In genomic region chr7:48472640-48473039, GRCh38 we compare ENCODE assay signal across 22 cellular contexts.
DNase-seq lines count a peak whose midpoint lies in the region; ATAC-seq, FAIRE-seq and TF ChIP-seq lines count a peak whose summit lies in the region.
"Had no signal": no experiment of that assay in that cellular context is flagged by ENCODE, and none has a peak within 500 bp of the region (broad histone marks: within the 10 kb centered on the region; RNA-seq: fewer than 3 reads in every experiment).

No MANE protein-coding gene starts in this region.

- no peaks in the 10 kb centered on the region for H3K9me2 ChIP-seq in hepatocyte (replicated peaks; ENCODE audit: insufficient read depth)

- CTCF ChIA-PET in K562 (lab: Yijun Ruan, JAX; ENCODE audit: low intra/inter-chr PET ratio), result no interaction called here

- H3K27ac ChIP-seq in SK-N-MC (peak overlapping the region; percentile 83), K562 (ENCODE audit: extremely low read depth, low read depth, low read length) (no peak overlapping the region), hepatocyte (peak overlapping the region; percentile 80)
- H3K27ac ChIP-seq: BLaER1 treated with 17β-estradiol and CSF1 and Interleukin-3, amounts not matched to agents 10 nM and 100 nM; C4-2B had no signal

- POLR2A ChIA-PET in K562 (lab: Yijun Ruan, JAX), result interaction anchor here (1.8 kb wide), 1 partner anchor 14 kb away, joined by 4 read pairs; no protein-coding TSS in a partner anchor

- H4K20me1 ChIP-seq in K562 (replicated peaks; ENCODE audit: control insufficient read depth, insufficient read depth, low read length) (no peaks in the 10 kb centered on the region), hepatocyte (ENCODE audit: insufficient read depth, poor library complexity, severe bottlenecking) (no peaks in the 10 kb centered on the region)
- H4K20me1 ChIP-seq: BLaER1 treated with 17β-estradiol and CSF1 and Interleukin-3, amounts not matched to agents 10 nM and 100 nM had no signal

- BruUV-seq in K562 (replicated peaks; lab: Mats Ljungman, UMichigan), result no TSS peak

- TF ChIP-seq CTCF in K562 (IDR thresholded peaks at IDR 0.05 in 2 of 3, conservative IDR thresholded peaks at IDR 0.05 in 1 of 3; ENCODE audit: insufficient read depth in 2 of 3, low read depth in 1 of 3, low read length in 3 of 3), result no peak
- no peak for TF ChIP-seq CTCF in hepatocyte (IDR thresholded peaks at IDR 0.05; ENCODE audit: poor library complexity)

- H3K4me1 ChIP-seq in K562 (replicated peaks in 1 of 2; ENCODE audit: control insufficient read depth in 2 of 2, insufficient read depth in 2 of 2, low read length in 2 of 2) (no peaks in the 10 kb centered on the region), hepatocyte (ENCODE audit: insufficient read depth) (peaks cover 12% of the 10 kb centered on the region)
- H3K4me1 ChIP-seq: BLaER1 treated with 17β-estradiol and CSF1 and Interleukin-3, amounts not matched to agents 10 nM and 100 nM had no signal

- intact Hi-C loops in K562 (cut with micrococcal nuclease), result no loop called here

- H3K9ac ChIP-seq in SK-N-MC (ENCODE audit: insufficient read length), result no peak overlapping the region
- no peak overlapping the region for H3K9ac ChIP-seq in K562 (ENCODE audit: insufficient read depth in 1 of 2, low read depth in 2 of 2, low read length in 2 of 2)
- H3K9ac ChIP-seq: BLaER1 treated with 17β-estradiol and CSF1 and Interleukin-3, amounts not matched to agents 10 nM and 100 nM had no signal

- no peak for TF ChIP-seq RAD21 in K562 (CRISPR knock-in tag; conservative IDR thresholded peaks at IDR 0.05 in 1 of 2, IDR thresholded peaks at IDR 0.05 in 1 of 2)

- no peaks in the 10 kb centered on the region for H3K36me3 ChIP-seq in SK-N-MC (ENCODE audit: insufficient read depth, low read length)
- H3K36me3 ChIP-seq in K562 (ENCODE audit: control insufficient read depth, insufficient read depth, low read length), result no peaks in the 10 kb centered on the region
- H3K36me3 ChIP-seq in hepatocyte (replicated peaks; ENCODE audit: insufficient read depth, low read depth), result no peaks in the 10 kb centered on the region
- H3K36me3 ChIP-seq: BLaER1 treated with 17β-estradiol and CSF1 and Interleukin-3, amounts not matched to agents 10 nM and 100 nM had no signal

- H2AFZ ChIP-seq in K562 (ENCODE audit: low read depth, low read length) (no peak overlapping the region), hepatocyte (no peak overlapping the region)

- no peaks in the 10 kb centered on the region for H3K9me1 ChIP-seq in K562 (ENCODE audit: control insufficient read depth, insufficient read depth, low read length)

- TF ChIP-seq EP300 in K562 (IDR thresholded peaks at IDR 0.05; ENCODE audit: low read length), result no peak

- no peak for TF ChIP-seq POLR2A in K562 (conservative IDR thresholded peaks at IDR 0.05)

- no peak for ATAC-seq in K562
- no peak for ATAC-seq in GM21526 (IDR thresholded peaks at IDR 0.05; ENCODE audit: low FRiP score, unreplicated experiment)
- ATAC-seq: CD8-positive, alpha-beta T cell had no signal

- H3K9me3 ChIP-seq in SK-N-MC (ENCODE audit: low read depth, low read length), result no peaks in the 10 kb centered on the region
- H3K9me3 ChIP-seq in K562 (replicated peaks; ENCODE audit: control insufficient read depth, insufficient read depth, low read depth, low read length), result 0 out of 2 replicates have a peak, but pooled peaks cover 1% of the 10 kb centered on the region
- H3K9me3 ChIP-seq in hepatocyte (ENCODE audit: low read depth), result no peaks in the 10 kb centered on the region
- H3K9me3 ChIP-seq: Caco-2 had no signal

- H3K4me3 ChIP-seq in SK-N-MC, result no peak overlapping the region
- no peak overlapping the region for H3K4me3 ChIP-seq in K562
- no peak overlapping the region for H3K4me3 ChIP-seq in hepatocyte
- H3K4me3 ChIP-seq: BLaER1 treated with 17β-estradiol and CSF1 and Interleukin-3, amounts not matched to agents 10 nM and 100 nM had no signal

- no peak for FAIRE-seq in K562 (lab: Jason Lieb, UNC)
- FAIRE-seq: A204.1, D721Med, G401.6, GM12892, GM18507 had no signal

- WGBS in K562 (ENCODE audit: insufficient coverage, low coverage, missing lambda C conversion rate), result 0% methylated on average over 4 of the region's 4 CpGs
- 96% methylated on average over 4 of the region's 4 CpGs for WGBS in hepatocyte (ENCODE audit: low lambda C conversion rate, missing lambda C conversion rate)

- H3K79me2 ChIP-seq in K562 (ENCODE audit: control insufficient read depth, insufficient read depth, low read length), result no peaks in the 10 kb centered on the region
- H3K79me2 ChIP-seq in hepatocyte, result no peaks in the 10 kb centered on the region

- no peaks in the 10 kb centered on the region for H3K27me3 ChIP-seq in K562 (ENCODE audit: control insufficient read depth in 2 of 2, insufficient read depth in 2 of 2, low read length in 2 of 2)
- H3K27me3 ChIP-seq in hepatocyte, result no peaks in the 10 kb centered on the region
- H3K27me3 ChIP-seq: BLaER1 treated with 17β-estradiol and CSF1 and Interleukin-3, amounts not matched to agents 10 nM and 100 nM had no signal

- H3K4me2 ChIP-seq in K562 (ENCODE audit: insufficient read depth, low read length) (no peak overlapping the region), hepatocyte (no peak overlapping the region)
- H3K4me2 ChIP-seq: BLaER1 treated with 17β-estradiol and CSF1 and Interleukin-3, amounts not matched to agents 10 nM and 100 nM had no signal

- DNase-seq in SK-N-MC (ENCODE audit: low read depth, low spot score), result no peak
- no peak for DNase-seq in K562 (ENCODE audit: extremely low read depth in 1 of 4, low spot score in 3 of 4)
- no peak for DNase-seq in hepatocyte (ENCODE audit: low spot score)
- DNase-seq in NCI-H146 (lab: John Stamatoyannopoulos, UW), result no peak
- no peak for DNase-seq in iPS-NIHi7 (ENCODE audit: extremely low spot score)
- DNase-seq in NCI-H1092 (lab: John Stamatoyannopoulos, UW), result no peak
- DNase-seq: 8988T; AML-193; Caco-2; Calu3; CD4-positive, alpha-beta T cell; CD8-positive, alpha-beta T cell; DMS79 treated with DMSO at 0.1 percent for 48 hours; GF-D8 had no signal

- in situ Hi-C loops in K562 (cut with MboI), result no loop called here

TF ChIP-seq in K562, 482 proteins besides CTCF, POLR2A, EP300 and RAD21 (continues in another document):
- TF ChIP-seq THAP7 (CRISPR knock-in tag; IDR thresholded peaks at IDR 0.05) (no peak), ZNF668 (CRISPR knock-in tag; IDR thresholded peaks at IDR 0.05) (no peak; the same call in 1 of the 2 replicates), MAZ (CRISPR knock-in tag; conservative IDR thresholded peaks at IDR 0.05 in 1 of 2, IDR thresholded peaks at IDR 0.05 in 1 of 2) (peak in 1 of 2 experiments; percentile 54; a peak in 1 of 4 replicates), KDM1A (IDR thresholded peaks at IDR 0.05) (no peak), DMBX1 (CRISPR knock-in tag; IDR thresholded peaks at IDR 0.05; ENCODE audit: borderline replicate concordance) (peak; percentile 98), PTRF (tag; IDR thresholded peaks at IDR 0.05) (0 out of 2 replicates have a peak, but pooled peaks have one; percentile 35), ZNF140 (CRISPR knock-in tag; IDR thresholded peaks at IDR 0.05) (0 out of 2 replicates have a peak, but pooled peaks have one; percentile 43), ZFP1 (CRISPR knock-in tag; IDR thresholded peaks at IDR 0.05) (peak; percentile 65), GTF2A2 (tag; IDR thresholded peaks at IDR 0.05) (peak; percentile 68; the same call in 1 of the 2 replicates), STAG1 (CRISPR knock-in tag; IDR thresholded peaks at IDR 0.05; ENCODE audit: borderline replicate concordance) (no peak), ZNF766 (CRISPR knock-in tag; conservative IDR thresholded peaks at IDR 0.05) (no peak), ETV5 (CRISPR knock-in tag; IDR thresholded peaks at IDR 0.05; ENCODE audit: low read depth) (no peak), TCFL5 (CRISPR knock-in tag; conservative IDR thresholded peaks at IDR 0.05) (peak; percentile 89), ZNF449 (CRISPR knock-in tag; IDR thresholded peaks at IDR 0.05) (peak; percentile 89), ZNF311 (CRISPR knock-in tag; IDR thresholded peaks at IDR 0.05) (peak; percentile 93), TEAD1 (CRISPR knock-in tag; IDR thresholded peaks at IDR 0.05) (peak in 1 of 2 experiments; percentile 64; a peak in 1 of 4 replicates), FOXO4 (CRISPR knock-in tag; IDR thresholded peaks at IDR 0.05) (0 out of 2 replicates have a peak, but pooled peaks have one; percentile 52)
